9 cellular contexts compared by ENCODE assay signal in genomic region chr10:123148414-123149161, GRCh38. TPM values are rescaled to one million over a fixed set of nuclear protein-coding genes. Genes with fewer than 3 reads are reported as not detected.
A peak's percentile ranks its signal among the peaks of the same experiment; 100 is the strongest.
DNase-seq lines count a peak whose midpoint lies in the region; ATAC-seq and TF ChIP-seq lines count a peak whose summit lies in the region.
"Had no signal": no experiment of that assay in that cellular context is flagged by ENCODE, and none has a peak within 500 bp of the region (broad histone marks: within the 10 kb centered on the region; RNA-seq: fewer than 3 reads in every experiment).

No MANE protein-coding gene starts in this region.

- H3K27ac ChIP-seq in cardiac muscle cell (no peak overlapping the region), RWPE2 (ENCODE audit: poor library complexity, severe bottlenecking) (no peak overlapping the region), iPS DF 6.9 (ENCODE audit: low read length) (no peak overlapping the region), upper lobe of right lung (no peak overlapping the region), body of pancreas (no peak overlapping the region)

- H3K27me3 ChIP-seq in cardiac muscle cell (peaks cover 100% of the 10 kb centered on the region), RWPE2 (ENCODE audit: insufficient read depth, poor library complexity, severe bottlenecking) (peaks cover 91% of the 10 kb centered on the region), iPS DF 6.9 (ENCODE audit: control insufficient read depth, insufficient read depth, low read length) (peaks cover 69% of the 10 kb centered on the region), upper lobe of right lung (peaks cover 100% of the 10 kb centered on the region), body of pancreas (peaks cover 0 to 67% of the 10 kb centered on the region in 2 donors)

- ATAC-seq in left ventricle myocardium superior (no peak), RWPE2 (ENCODE audit: low read depth) (peak; percentile 25), upper lobe of right lung (no peak), body of pancreas (no peak), HG03025 (IDR thresholded peaks at IDR 0.05; ENCODE audit: low FRiP score, unreplicated experiment) (no peak)

- no CpG with 5 or more reads among the region's 55 CpGs for WGBS in iPS DF 6.9 (ENCODE audit: insufficient coverage, insufficient read length)
- 2 to 4% methylated on average over 21 to 52 of the region's 55 CpGs for WGBS in body of pancreas, 2 donors

- H3K4me3 ChIP-seq in cardiac muscle cell (peak overlapping the region; percentile 11), RWPE2 (ENCODE audit: severe bottlenecking) (no peak overlapping the region), iPS DF 6.9 (ENCODE audit: low read length) (peak overlapping the region; percentile 43; the same call in 1 of the 2 replicates), upper lobe of right lung (peak overlapping the region; percentile 10), body of pancreas (no peak overlapping the region)

- H3K36me3 ChIP-seq in cardiac muscle cell = no peaks in the 10 kb centered on the region
- H3K36me3 ChIP-seq in RWPE2 (ENCODE audit: low read depth) = no peaks in the 10 kb centered on the region
- H3K36me3 ChIP-seq in iPS DF 6.9 (ENCODE audit: control insufficient read depth, insufficient read depth, low read length) = no peaks in the 10 kb centered on the region
- H3K36me3 ChIP-seq in upper lobe of right lung = no peaks in the 10 kb centered on the region
- H3K36me3 ChIP-seq in body of pancreas (replicated peaks in 1 of 2; ENCODE audit: insufficient read depth in 1 of 2, low read depth in 2 of 2) = no peaks in the 10 kb centered on the region

- H3K9me3 ChIP-seq in cardiac muscle cell (ENCODE audit: low read depth) = no peaks in the 10 kb centered on the region
- no peaks in the 10 kb centered on the region for H3K9me3 ChIP-seq in RWPE2 (ENCODE audit: severe bottlenecking)
- H3K9me3 ChIP-seq in iPS DF 6.9 (ENCODE audit: control insufficient read depth, insufficient read depth, low read length) = no peaks in the 10 kb centered on the region
- H3K9me3 ChIP-seq in upper lobe of right lung = no peaks in the 10 kb centered on the region
- peaks cover 0 to 2% (median 0%) of the 10 kb centered on the region in 3 donors for H3K9me3 ChIP-seq in body of pancreas

- no peak for TF ChIP-seq POLR2A in body of pancreas (IDR thresholded peaks at IDR 0.05)

- intact Hi-C loops in left ventricle myocardium superior (cut with micrococcal nuclease) = no loop called here
- intact Hi-C loops in upper lobe of right lung (cut with DNase I) = no loop called here
- intact Hi-C loops in body of pancreas (cut with DNase I) = no loop called here

- peaks cover 12% of the 10 kb centered on the region for H3K4me1 ChIP-seq in cardiac muscle cell (ENCODE audit: low read depth)
- H3K4me1 ChIP-seq in RWPE2 (ENCODE audit: insufficient read depth, poor library complexity, severe bottlenecking) = no peaks in the 10 kb centered on the region
- H3K4me1 ChIP-seq in iPS DF 6.9 (ENCODE audit: control insufficient read depth, insufficient read depth, low read length) = peaks cover 12% of the 10 kb centered on the region; the same call in 1 of the 2 replicates
- peaks cover 41% of the 10 kb centered on the region for H3K4me1 ChIP-seq in upper lobe of right lung
- peaks cover 51% of the 10 kb centered on the region for H3K4me1 ChIP-seq in body of pancreas

- TF ChIP-seq CTCF in cardiac muscle cell (IDR thresholded peaks at IDR 0.05; ENCODE audit: low read depth, low read length) (no peak), RWPE2 (IDR thresholded peaks at IDR 0.05; ENCODE audit: poor library complexity, severe bottlenecking) (no peak), upper lobe of right lung (IDR thresholded peaks at IDR 0.05) (no peak), body of pancreas (IDR thresholded peaks at IDR 0.05) (no peak)

- DNase-seq in cardiac muscle cell (ENCODE audit: low read depth in 1 of 2, low spot score in 1 of 2) = no peak
- DNase-seq in left ventricle myocardium superior = no peak
- no peak for DNase-seq in RWPE2 (ENCODE audit: low spot score)
- DNase-seq in iPS DF 6.9 (ENCODE audit: low read depth, low spot score) = no peak
- no peak for DNase-seq in upper lobe of right lung
- no peak for DNase-seq in body of pancreas
- DNase-seq in mesenteric fat pad (ENCODE audit: low spot score) = no peak
- DNase-seq: activated gamma-delta T cell treated with Interleukin-2 at 50 U/mL for 16 hours had no signal

RNA-seq across cellular contexts. Expression of gene HMX2, which starts 0.7 kb away (rescaled TPM):
- total RNA-seq in cardiac muscle cell = not detected in 2 replicates
- not detected in 2 replicates for polyA plus RNA-seq in cardiac muscle cell
- total RNA-seq in left ventricle myocardium superior = not detected
- total RNA-seq in upper lobe of right lung = not detected
- not detected for total RNA-seq in body of pancreas
- total RNA-seq in mesenteric fat pad = not detected

RNA-seq across cellular contexts. Expression of gene BUB3, which starts 5.6 kb away (rescaled TPM):
- total RNA-seq in cardiac muscle cell = 81.5 and 147 TPM in 2 replicates
- 88.8 and 144 TPM in 2 replicates for polyA plus RNA-seq in cardiac muscle cell
- total RNA-seq in left ventricle myocardium superior = 40.0 TPM
- total RNA-seq in upper lobe of right lung = 61.8 TPM
- total RNA-seq in body of pancreas = 10 to 100 TPM; 39.4 to 51.1 TPM
- 49.3 TPM for total RNA-seq in mesenteric fat pad

RNA-seq across cellular contexts. Expression of gene HMX3, which starts 12.8 kb away (rescaled TPM):
- total RNA-seq in cardiac muscle cell = not detected in 2 replicates
- not detected in 2 replicates for polyA plus RNA-seq in cardiac muscle cell
- not detected for total RNA-seq in left ventricle myocardium superior
- total RNA-seq in upper lobe of right lung = not detected
- not detected for total RNA-seq in body of pancreas
- not detected for total RNA-seq in mesenteric fat pad

Comparison
In these comparisons a context has a peak if more than half of its experiments do, and no peak if none do; other contexts are left out.
1. H3K4me3 ChIP-seq: peak in cardiac muscle cell (single experiment), iPS DF 6.9 (single experiment) and upper lobe of right lung (single experiment); none in RWPE2 (single experiment) and body of pancreas (0 of 2).